8 cellular contexts compared by ENCODE assay signal in genomic region chr15:75449585-75450306, GRCh38. TPM values are rescaled to one million over a fixed set of nuclear protein-coding genes. Genes with fewer than 3 reads are reported as not detected.
DNase-seq lines count a peak whose midpoint lies in the region; ATAC-seq, FAIRE-seq and TF ChIP-seq lines count a peak whose summit lies in the region.

No MANE protein-coding gene starts in this region.

- H3K4me1 ChIP-seq in Karpas-422 (ENCODE audit: low read length), result peaks cover 55% of the 10 kb centered on the region

- H3K4me2 ChIP-seq in Karpas-422 (ENCODE audit: low read depth, low read length, poor library complexity, severe bottlenecking), result peak overlapping the region; percentile 98

- TF ChIP-seq CTCF in AG09309 (IDR thresholded peaks at IDR 0.05; ENCODE audit: control insufficient read depth, insufficient read depth, low read depth, low read length, missing control alignments) (no peak), natural killer cell (IDR thresholded peaks at IDR 0.05) (no peak)

- no peaks in the 10 kb centered on the region for H3K27me3 ChIP-seq in Karpas-422 (ENCODE audit: low read length)

- no peak for FAIRE-seq in frontal cortex (lab: Jason Lieb, UNC)

- H3K4me1 Mint-ChIP-seq in dendritic cell treated with granulocyte-macrophage colony-stimulating factor and Interleukin-4, amounts not matched to agents 40 ng/mL and 50 ng/mL, for 4 days (ENCODE audit: low read depth), result peaks cover 55% of the 10 kb centered on the region
- peaks cover 58 to 69% of the 10 kb centered on the region in 2 donors for H3K4me1 Mint-ChIP-seq in natural killer cell

- H3K36me3 ChIP-seq in Karpas-422 (ENCODE audit: insufficient read depth, low read length), result peaks cover 10% of the 10 kb centered on the region; the same call in 1 of the 2 replicates

- peaks cover 34% of the 10 kb centered on the region for H3K36me3 Mint-ChIP-seq in dendritic cell treated with granulocyte-macrophage colony-stimulating factor and Interleukin-4, amounts not matched to agents 40 ng/mL and 50 ng/mL, for 4 days (ENCODE audit: low read depth)
- no peaks in the 10 kb centered on the region for H3K36me3 Mint-ChIP-seq in natural killer cell

- peaks cover 37% of the 10 kb centered on the region for H4K20me1 ChIP-seq in Karpas-422 (ENCODE audit: insufficient read depth, low read depth, low read length)

- H3K9me2 ChIP-seq in Karpas-422 (replicated peaks; ENCODE audit: insufficient read depth, low read length), result no peaks in the 10 kb centered on the region

- DNase-seq in AG09309 (ENCODE audit: low read depth) (no peak), Karpas-422 (no peak), natural killer cell (no peak), dermis blood vessel endothelial cell (no peak), A172 (ENCODE audit: low spot score) (no peak), frontal cortex (ENCODE audit: low spot score in 2 of 2) (no peak), head of caudate nucleus (no peak)

- no peaks in the 10 kb centered on the region for H3K9me3 ChIP-seq in Karpas-422 (ENCODE audit: low read length)

- H2AFZ ChIP-seq in Karpas-422 (ENCODE audit: low read length), result no peak overlapping the region

- peak overlapping the region; percentile 96 for H3K27ac Mint-ChIP-seq in dendritic cell treated with granulocyte-macrophage colony-stimulating factor and Interleukin-4, amounts not matched to agents 40 ng/mL and 50 ng/mL, for 4 days
- peak overlapping the region; percentile 98 to 99 for H3K27ac Mint-ChIP-seq in natural killer cell

- intact Hi-C loops in dendritic cell treated with granulocyte-macrophage colony-stimulating factor and Interleukin-4, amounts not matched to agents 40 ng/mL and 50 ng/mL, for 4 days (cut with micrococcal nuclease), result loop anchor here (5.0 to 10.0 kb wide), 5 partner anchors 128 to 662 kb away; partner anchors contain the start of genes PPCDC, PTPN9, SNUPN and SNX33
- intact Hi-C loops in natural killer cell (cut with micrococcal nuclease) (loop anchor here (10.0 kb wide), 2 partner anchors 665 to 835 kb away; partner anchors contain the start of genes CLK3 and CSK), head of caudate nucleus (cut with DNase I) (loop anchor here (10.0 kb wide), 2 partner anchors 125 to 195 kb away; partner anchors contain the start of genes IMP3, PTPN9 and SNX33)

- no peaks in the 10 kb centered on the region for H3K9me3 Mint-ChIP-seq in dendritic cell treated with granulocyte-macrophage colony-stimulating factor and Interleukin-4, amounts not matched to agents 40 ng/mL and 50 ng/mL, for 4 days
- H3K9me3 Mint-ChIP-seq in natural killer cell, result no peaks in the 10 kb centered on the region

- H3K9ac ChIP-seq in Karpas-422 (ENCODE audit: low read length), result peak overlapping the region; percentile 81

- ATAC-seq in natural killer cell, result no peak

- H3K27ac ChIP-seq in Karpas-422 (ENCODE audit: low read length), result 0 out of 2 replicates have a peak overlapping the region, but pooled peaks have one; percentile 4

- no peaks in the 10 kb centered on the region for H3K27me3 Mint-ChIP-seq in dendritic cell treated with granulocyte-macrophage colony-stimulating factor and Interleukin-4, amounts not matched to agents 40 ng/mL and 50 ng/mL, for 4 days
- no peaks in the 10 kb centered on the region for H3K27me3 Mint-ChIP-seq in natural killer cell (ENCODE audit: low read depth in 2 of 2)

- H3K4me3 ChIP-seq in AG09309 (ENCODE audit: control insufficient read depth, low read depth, low read length) (peak overlapping the region; percentile 64), Karpas-422 (ENCODE audit: low read length) (peak overlapping the region; percentile 98)

- peak overlapping the region; percentile 90 for H3K4me3 Mint-ChIP-seq in dendritic cell treated with granulocyte-macrophage colony-stimulating factor and Interleukin-4, amounts not matched to agents 40 ng/mL and 50 ng/mL, for 4 days
- peak overlapping the region; percentile 91 for H3K4me3 Mint-ChIP-seq in natural killer cell

- peaks cover 61% of the 10 kb centered on the region for H3K79me2 ChIP-seq in Karpas-422 (ENCODE audit: low read length)

RNA-seq across cellular contexts. Expression of gene SIN3A, which starts 1.7 kb away (rescaled TPM):
- 28.9 and 45.3 TPM in 2 replicates for total RNA-seq in Karpas-422 (2014; rRNA removed; shearing (Covaris generic); ENCODE audit: low replicate concordance)
- total RNA-seq in natural killer cell, result 100 to 1,000 TPM; 135 to 175 (median 137) TPM
- total RNA-seq in dermis blood vessel endothelial cell, result 32.0 and 40.8 TPM in 2 replicates
- total RNA-seq in A172 (2014; rRNA removed; shearing (Covaris generic)), result 12.8 and 19.2 TPM in 2 replicates
- 24.9 TPM for total RNA-seq in frontal cortex
